Comparison of ENCODE assay signal across 8 cellular contexts in the genomic region with DNA sequence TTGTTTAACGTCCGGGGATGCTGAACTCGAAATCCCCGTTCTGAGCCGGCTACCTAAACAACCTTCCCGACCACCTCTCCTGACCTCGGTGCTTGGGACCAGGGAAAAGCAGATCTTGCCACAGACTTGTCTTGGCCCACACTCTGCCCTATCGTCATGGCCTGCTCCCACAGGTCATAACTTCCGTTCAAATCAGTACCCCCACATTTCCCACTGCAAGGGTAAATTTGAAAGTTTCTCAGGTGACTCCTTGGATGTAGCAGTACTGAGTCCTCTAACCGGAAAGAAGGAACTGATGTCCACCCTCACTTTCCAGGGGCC. TPM values are rescaled to one million over a fixed set of nuclear protein-coding genes. Genes with fewer than 3 reads are reported as not detected.
DNase-seq lines count a peak whose midpoint lies in the region; TF ChIP-seq lines count a peak whose summit lies in the region.

No MANE protein-coding gene starts in this region.

- TF ChIP-seq CTCF in RWPE1 (conservative IDR thresholded peaks at IDR 0.05; ENCODE audit: low read depth) (no peak), fibroblast of the aortic adventitia (IDR thresholded peaks at IDR 0.05; ENCODE audit: insufficient read depth, low read length) (no peak)

- H3K9me3 Mint-ChIP-seq in T-helper 2 cell treated with Interferon-gamma antibody and Interleukin-4, amounts not matched to agents 5 μg/mL and 100 μg/mL, for 36 hours: no peaks in the 10 kb centered on the region

- H3K27ac ChIP-seq in RWPE1: peak overlapping the region; percentile 94

- H3K36me3 Mint-ChIP-seq in T-helper 2 cell treated with Interferon-gamma antibody and Interleukin-4, amounts not matched to agents 5 μg/mL and 100 μg/mL, for 36 hours (ENCODE audit: low read depth): peaks cover 59% of the 10 kb centered on the region

- CTCF ChIA-PET in RWPE1 (lab: Yijun Ruan, JAX): interaction anchor here (0.6 to 1.4 kb wide), 2 partner anchors 19 to 67 kb away, joined by 4 to 7 read pairs; no protein-coding TSS in a partner anchor

- no peak for DNase-seq in T-helper 2 cell treated with Interferon-gamma antibody and Interleukin-4, amounts not matched to agents 5 μg/mL and 100 μg/mL, for 36 hours (ENCODE audit: low spot score)
- DNase-seq in T-helper 2 cell (no peak), RWPE1 (ENCODE audit: low spot score) (no peak), fibroblast of the aortic adventitia (ENCODE audit: low read depth) (no peak), skeletal muscle cell (ENCODE audit: low read depth) (no peak), NCI-H146 (lab: John Stamatoyannopoulos, UW) (no peak), HUDEP-2 (lab: John Stamatoyannopoulos, UW; ENCODE audit: unreplicated experiment in 76 of 76) (no peak)
- no peak for DNase-seq in effector CD8-positive, alpha-beta T cell (lab: John Stamatoyannopoulos, UW)

- H3K4me1 Mint-ChIP-seq in T-helper 2 cell treated with Interferon-gamma antibody and Interleukin-4, amounts not matched to agents 5 μg/mL and 100 μg/mL, for 36 hours (ENCODE audit: low read depth): peaks cover 28% of the 10 kb centered on the region

- H3K4me3 Mint-ChIP-seq in T-helper 2 cell treated with Interferon-gamma antibody and Interleukin-4, amounts not matched to agents 5 μg/mL and 100 μg/mL, for 36 hours: peak overlapping the region; percentile 95

- POLR2A ChIA-PET in RWPE1 (lab: Yijun Ruan, JAX; ENCODE audit: low non-redundant PET): interaction anchor here (0.5 kb wide), 1 partner anchor 8 kb away, joined by 4 read pairs; no protein-coding TSS in a partner anchor

- peak overlapping the region; percentile 100 for H3K27ac Mint-ChIP-seq in T-helper 2 cell treated with Interferon-gamma antibody and Interleukin-4, amounts not matched to agents 5 μg/mL and 100 μg/mL, for 36 hours

- H3K4me3 ChIP-seq in fibroblast of the aortic adventitia (ENCODE audit: low read depth, low read length) (peak overlapping the region; percentile 54), skeletal muscle cell (ENCODE audit: low read depth, low read length) (peak overlapping the region; percentile 35)

- peaks cover 4% of the 10 kb centered on the region for H3K27me3 Mint-ChIP-seq in T-helper 2 cell treated with Interferon-gamma antibody and Interleukin-4, amounts not matched to agents 5 μg/mL and 100 μg/mL, for 36 hours (ENCODE audit: low read depth)

RNA-seq across cellular contexts. Expression of gene RBM23, which starts 0.6 kb away (rescaled TPM):
- 48.7 and 101 TPM in 2 replicates for total RNA-seq in fibroblast of the aortic adventitia (ENCODE audit: low replicate concordance)

RNA-seq across cellular contexts. Expression of gene PRMT5, which starts 9.6 kb away (rescaled TPM):
- total RNA-seq in fibroblast of the aortic adventitia (ENCODE audit: low replicate concordance): 23.0 and 53.5 TPM in 2 replicates

RNA-seq across cellular contexts. Expression of gene REM2, which starts 36.5 kb away (rescaled TPM):
- total RNA-seq in fibroblast of the aortic adventitia (ENCODE audit: low replicate concordance): 0.09 TPM in 1 of 2 replicates, not detected in the other

RNA-seq across cellular contexts. Expression of gene HAUS4, which starts 37.3 kb away (rescaled TPM):
- total RNA-seq in fibroblast of the aortic adventitia (ENCODE audit: low replicate concordance): 29.3 and 31.2 TPM in 2 replicates

RNA-seq across cellular contexts. Expression of gene LRP10, which starts 48.0 kb away (rescaled TPM):
- total RNA-seq in fibroblast of the aortic adventitia (ENCODE audit: low replicate concordance): 104 and 107 TPM in 2 replicates
